Comparison of ENCODE assay signal across 1 cellular context in genomic region chr11:78212586-78213371, GRCh38.
A peak's percentile ranks its signal among the peaks of the same experiment; 100 is the strongest.
TF ChIP-seq lines count a peak whose summit lies in the region.

No MANE protein-coding gene starts in this region.

TF ChIP-seq in HepG2, 621 proteins besides CTCF, POLR2A, EP300 and RAD21:
- no peak for TF ChIP-seq SOX6 (IDR thresholded peaks at IDR 0.05)
- TF ChIP-seq SOX6 (CRISPR knock-in tag; IDR thresholded peaks at IDR 0.05): no peak
- TF ChIP-seq, protein P1, sequence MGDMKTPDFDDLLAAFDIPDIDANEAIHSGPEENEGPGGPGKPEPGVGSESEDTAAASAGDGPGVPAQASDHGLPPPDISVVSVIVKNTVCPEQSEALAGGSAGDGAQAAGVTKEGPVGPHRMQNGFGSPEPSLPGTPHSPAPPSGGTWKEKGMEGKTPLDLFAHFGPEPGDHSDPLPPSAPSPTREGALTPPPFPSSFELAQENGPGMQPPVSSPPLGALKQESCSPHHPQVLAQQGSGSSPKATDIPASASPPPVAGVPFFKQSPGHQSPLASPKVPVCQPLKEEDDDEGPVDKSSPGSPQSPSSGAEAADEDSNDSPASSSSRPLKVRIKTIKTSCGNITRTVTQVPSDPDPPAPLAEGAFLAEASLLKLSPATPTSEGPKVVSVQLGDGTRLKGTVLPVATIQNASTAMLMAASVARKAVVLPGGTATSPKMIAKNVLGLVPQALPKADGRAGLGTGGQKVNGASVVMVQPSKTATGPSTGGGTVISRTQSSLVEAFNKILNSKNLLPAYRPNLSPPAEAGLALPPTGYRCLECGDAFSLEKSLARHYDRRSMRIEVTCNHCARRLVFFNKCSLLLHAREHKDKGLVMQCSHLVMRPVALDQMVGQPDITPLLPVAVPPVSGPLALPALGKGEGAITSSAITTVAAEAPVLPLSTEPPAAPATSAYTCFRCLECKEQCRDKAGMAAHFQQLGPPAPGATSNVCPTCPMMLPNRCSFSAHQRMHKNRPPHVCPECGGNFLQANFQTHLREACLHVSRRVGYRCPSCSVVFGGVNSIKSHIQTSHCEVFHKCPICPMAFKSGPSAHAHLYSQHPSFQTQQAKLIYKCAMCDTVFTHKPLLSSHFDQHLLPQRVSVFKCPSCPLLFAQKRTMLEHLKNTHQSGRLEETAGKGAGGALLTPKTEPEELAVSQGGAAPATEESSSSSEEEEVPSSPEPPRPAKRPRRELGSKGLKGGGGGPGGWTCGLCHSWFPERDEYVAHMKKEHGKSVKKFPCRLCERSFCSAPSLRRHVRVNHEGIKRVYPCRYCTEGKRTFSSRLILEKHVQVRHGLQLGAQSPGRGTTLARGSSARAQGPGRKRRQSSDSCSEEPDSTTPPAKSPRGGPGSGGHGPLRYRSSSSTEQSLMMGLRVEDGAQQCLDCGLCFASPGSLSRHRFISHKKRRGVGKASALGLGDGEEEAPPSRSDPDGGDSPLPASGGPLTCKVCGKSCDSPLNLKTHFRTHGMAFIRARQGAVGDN (CRISPR knock-in tag; IDR thresholded peaks at IDR 0.05): 0 out of 2 replicates have a peak, but pooled peaks have one; percentile 10
- no peak for TF ChIP-seq SNAPC2 (CRISPR knock-in tag; IDR thresholded peaks at IDR 0.05)
- no peak for TF ChIP-seq ZIK1 (CRISPR knock-in tag; IDR thresholded peaks at IDR 0.05; ENCODE audit: borderline replicate concordance, low read depth)
- no peak for TF ChIP-seq DPF2 (CRISPR knock-in tag; IDR thresholded peaks at IDR 0.05; ENCODE audit: borderline replicate concordance, low read depth)
- no peak for TF ChIP-seq EED (CRISPR knock-in tag; IDR thresholded peaks at IDR 0.05)
